Comparison of ENCODE assay signal across 9 cellular contexts in the genomic region with DNA sequence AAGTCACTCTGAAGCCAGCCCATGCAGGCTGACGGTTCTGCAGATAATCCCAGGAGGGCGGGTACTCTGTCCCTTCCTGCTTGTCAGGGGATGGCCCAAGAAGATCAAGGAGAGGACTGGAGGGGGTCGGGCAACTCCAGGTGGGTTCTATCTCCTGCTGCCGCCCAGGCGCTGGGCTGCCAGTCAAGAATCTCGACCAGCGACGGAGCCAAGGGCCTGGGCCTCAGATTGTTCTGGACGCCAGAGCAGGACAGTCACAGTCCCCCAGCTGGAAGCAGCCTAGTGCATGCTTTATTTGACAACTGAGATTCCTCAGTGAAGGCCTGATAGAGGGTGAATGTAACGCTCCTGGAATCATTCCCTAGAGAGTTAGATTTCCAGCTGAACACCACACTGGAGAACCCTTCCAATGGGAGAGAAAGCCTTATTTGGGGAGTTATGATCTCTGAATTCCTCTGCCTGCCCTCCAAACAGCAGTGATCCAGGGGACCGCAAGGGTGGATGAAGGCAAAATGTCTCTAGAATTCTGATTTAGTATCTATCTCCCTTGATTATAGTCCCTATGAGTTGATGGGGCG. TPM values are rescaled to one million over a fixed set of nuclear protein-coding genes. Genes with fewer than 3 reads are reported as not detected.
DNase-seq lines count a peak whose midpoint lies in the region; ATAC-seq and TF ChIP-seq lines count a peak whose summit lies in the region.
"Had no signal": no experiment of that assay in that cellular context is flagged by ENCODE, and none has a peak within 500 bp of the region (broad histone marks: within the 10 kb centered on the region; RNA-seq: fewer than 3 reads in every experiment).

No MANE protein-coding gene starts in this region.

- no peak overlapping the region for H4K12ac ChIP-seq in trophoblast cell (ENCODE audit: low read depth, low read length)

- H3K9me3 ChIP-seq in BE2C (no peaks in the 10 kb centered on the region), ascending aorta (no peaks in the 10 kb centered on the region), hepatocyte (ENCODE audit: low read depth) (no peaks in the 10 kb centered on the region), trophoblast cell (ENCODE audit: insufficient read depth, low read depth, low read length) (no peaks in the 10 kb centered on the region)

- ATAC-seq in HG02798 (IDR thresholded peaks at IDR 0.05; ENCODE audit: poor library complexity, unreplicated experiment) (no peak), HG02852 (IDR thresholded peaks at IDR 0.05; ENCODE audit: unreplicated experiment) (no peak), GM19324 (IDR thresholded peaks at IDR 0.05; ENCODE audit: low FRiP score, unreplicated experiment) (no peak)
- ATAC-seq: GM12878 had no signal

- H3K18ac ChIP-seq in trophoblast cell (ENCODE audit: low read length), result peak overlapping the region; percentile 15

- H3K79me2 ChIP-seq in hepatocyte (peaks cover 35% of the 10 kb centered on the region), trophoblast cell (ENCODE audit: control insufficient read depth, insufficient read depth, low read length, poor library complexity) (peaks cover 7% of the 10 kb centered on the region)

- H3K4ac ChIP-seq in trophoblast cell (ENCODE audit: low read depth, low read length), result no peak overlapping the region

- H3K23ac ChIP-seq in trophoblast cell (ENCODE audit: low read length), result no peak overlapping the region

- H2AK5ac ChIP-seq in trophoblast cell (ENCODE audit: low read length), result no peak overlapping the region

- H3K27me3 ChIP-seq in BE2C, result no peaks in the 10 kb centered on the region
- no peaks in the 10 kb centered on the region for H3K27me3 ChIP-seq in ascending aorta
- H3K27me3 ChIP-seq in hepatocyte, result no peaks in the 10 kb centered on the region
- H3K27me3 ChIP-seq in trophoblast cell (ENCODE audit: insufficient read depth, low read length), result no peaks in the 10 kb centered on the region

- H3K9me2 ChIP-seq in hepatocyte (replicated peaks; ENCODE audit: insufficient read depth), result no peaks in the 10 kb centered on the region

- intact Hi-C loops in ascending aorta (cut with DNase I), result loop anchor here (2.0 to 10.0 kb wide), 4 partner anchors 69 to 619 kb away; a partner anchor contains a TSS

- DNase-seq in BE2C, result peak; percentile 30
- DNase-seq in ascending aorta (ENCODE audit: low spot score in 2 of 2), result no peak
- DNase-seq in hepatocyte (ENCODE audit: low spot score), result no peak
- no peak for DNase-seq in trophoblast cell
- no peak for DNase-seq in GF-D8 (lab: John Stamatoyannopoulos, UW)

- peak overlapping the region; percentile 2 for H3K14ac ChIP-seq in trophoblast cell (ENCODE audit: low read length)

- peak overlapping the region; percentile 66 for H2BK12ac ChIP-seq in trophoblast cell (ENCODE audit: low read length)

- 42% methylated on average over 11 of the region's 12 CpGs for WGBS in hepatocyte (ENCODE audit: low lambda C conversion rate, missing lambda C conversion rate)
- WGBS in trophoblast cell (ENCODE audit: extremely low coverage, insufficient coverage, insufficient read length), result no CpG with 5 or more reads among the region's 12 CpGs

- H2BK120ac ChIP-seq in trophoblast cell (ENCODE audit: insufficient read depth, low read length, poor library complexity), result peak overlapping the region; percentile 65

- no peak overlapping the region for H3K4me3 ChIP-seq in BE2C (ENCODE audit: low read depth, low read length)
- H3K4me3 ChIP-seq in ascending aorta, result no peak overlapping the region
- H3K4me3 ChIP-seq in hepatocyte, result no peak overlapping the region
- no peak overlapping the region for H3K4me3 ChIP-seq in trophoblast cell (ENCODE audit: low read depth, low read length)
- H3K4me3 ChIP-seq: GM12878 had no signal

- H3K4me2 ChIP-seq in hepatocyte, result peak overlapping the region; percentile 90
- peak overlapping the region; percentile 87 for H3K4me2 ChIP-seq in trophoblast cell (ENCODE audit: low read length)

- H3K27ac ChIP-seq in ascending aorta (peak overlapping the region; percentile 69 to 85), hepatocyte (peak overlapping the region; percentile 96), trophoblast cell (ENCODE audit: low read depth, low read length) (peak overlapping the region; percentile 73)

- TF ChIP-seq CTCF in BE2C (IDR thresholded peaks at IDR 0.05; ENCODE audit: low read depth, low read length) (no peak), ascending aorta (IDR thresholded peaks at IDR 0.05) (no peak), hepatocyte (IDR thresholded peaks at IDR 0.05; ENCODE audit: poor library complexity) (no peak)

- H3K4me1 ChIP-seq in BE2C (peaks cover 22% of the 10 kb centered on the region), ascending aorta (peaks cover 3 to 29% of the 10 kb centered on the region in 2 donors), hepatocyte (ENCODE audit: insufficient read depth) (peaks cover 57% of the 10 kb centered on the region), trophoblast cell (ENCODE audit: control insufficient read depth in 1 of 2, insufficient read depth in 2 of 2, low read length in 2 of 2) (peaks cover 45 to 48% of the 10 kb centered on the region in 2 experiments)

- peak overlapping the region; percentile 53 for H2BK5ac ChIP-seq in trophoblast cell (ENCODE audit: low read depth, low read length, poor library complexity)

- H4K20me1 ChIP-seq in hepatocyte (ENCODE audit: insufficient read depth, poor library complexity, severe bottlenecking), result no peaks in the 10 kb centered on the region

- H4K91ac ChIP-seq in trophoblast cell (ENCODE audit: low read depth, low read length), result peak overlapping the region; percentile 76

- H3K36me3 ChIP-seq in BE2C (no peaks in the 10 kb centered on the region), ascending aorta (no peaks in the 10 kb centered on the region), hepatocyte (replicated peaks; ENCODE audit: insufficient read depth, low read depth) (no peaks in the 10 kb centered on the region), trophoblast cell (ENCODE audit: control insufficient read depth in 1 of 2, insufficient read depth in 2 of 2, low read length in 2 of 2) (no peaks in the 10 kb centered on the region)

- H3K9ac ChIP-seq in trophoblast cell (ENCODE audit: low read length), result no peak overlapping the region

- no peak overlapping the region for H4K8ac ChIP-seq in trophoblast cell (ENCODE audit: low read depth, low read length)

- peaks cover 39% of the 10 kb centered on the region for H3K79me1 ChIP-seq in trophoblast cell (ENCODE audit: low read length)

- H2AFZ ChIP-seq in hepatocyte (peak overlapping the region; percentile 47), trophoblast cell (ENCODE audit: insufficient read depth, low read length, poor library complexity) (peak overlapping the region; percentile 52)

RNA-seq across cellular contexts. Expression of a gene that starts 1.2 kb away (rescaled TPM):
- 36.8 TPM for polyA plus RNA-seq in BE2C (2012; ENCODE audit: insufficient read depth, insufficient read length, low read depth)
- total RNA-seq in ascending aorta, result 54.9 TPM
- total RNA-seq in hepatocyte, result 41.4 and 49.7 TPM in 2 replicates
- 55.3 and 66.5 TPM in 2 replicates for polyA plus RNA-seq in hepatocyte
- polyA plus RNA-seq in trophoblast cell (2013), result 14.9 and 15.9 TPM in 2 replicates
